ENCODE assay signal across 1 cellular context in genomic region chr2:63692002-63692606, GRCh38.
TF ChIP-seq lines count a peak whose summit lies in the region.

No MANE protein-coding gene starts in this region.

TF ChIP-seq in HepG2, 621 proteins besides CTCF, POLR2A, EP300 and RAD21 (continued from another document):
- TF ChIP-seq PRDM10 (CRISPR knock-in tag; IDR thresholded peaks at IDR 0.05; ENCODE audit: low read depth) (no peak), MED13 (CRISPR knock-in tag; IDR thresholded peaks at IDR 0.05) (no peak), GZF1 (CRISPR knock-in tag; IDR thresholded peaks at IDR 0.05) (no peak), DRAP1 (CRISPR knock-in tag; IDR thresholded peaks at IDR 0.05) (no peak), STAG1 (CRISPR knock-in tag; IDR thresholded peaks at IDR 0.05) (peak; percentile 82), ZZZ3 (CRISPR knock-in tag; IDR thresholded peaks at IDR 0.05; ENCODE audit: borderline replicate concordance) (no peak), ZC3H4 (CRISPR knock-in tag; IDR thresholded peaks at IDR 0.05; ENCODE audit: borderline replicate concordance) (no peak)
